In genomic region chr1:154765970-154766369, GRCh38 we compare ENCODE assay signal across 8 cellular contexts.
DNase-seq lines count a peak whose midpoint lies in the region; ATAC-seq and TF ChIP-seq lines count a peak whose summit lies in the region.

No MANE protein-coding gene starts in this region.

- H3K9me3 ChIP-seq in HCT116 (ENCODE audit: control insufficient read depth in 1 of 2, insufficient read depth in 1 of 2, low read depth in 1 of 2, low read length in 2 of 2), result no peaks in the 10 kb centered on the region

- no TSS peak for BruUV-seq in HCT116 (replicated peaks; lab: Mats Ljungman, UMichigan)

- H3K4me3 ChIP-seq in BJ (ENCODE audit: low read depth, low read length) (no peak overlapping the region), HCT116 (replicated peaks in 1 of 2; ENCODE audit: low read depth in 1 of 2, low read length in 2 of 2) (no peak overlapping the region)

- no peak overlapping the region for H2AFZ ChIP-seq in HCT116 (ENCODE audit: low read depth, low read length, poor library complexity, severe bottlenecking)

- POLR2A ChIA-PET in BJ (lab: Charles Lee) (no interaction called here), HCT116 (lab: Charles Lee) (no interaction called here), RWPE1 (lab: Yijun Ruan, JAX; ENCODE audit: low non-redundant PET) (no interaction called here)

- H3K36me3 ChIP-seq in BJ (ENCODE audit: control insufficient read depth, insufficient read depth, low read length) (no peaks in the 10 kb centered on the region), HCT116 (ENCODE audit: control insufficient read depth in 1 of 2, insufficient read depth in 2 of 2, low read length in 2 of 2) (no peaks in the 10 kb centered on the region)

- no peaks in the 10 kb centered on the region for H3K4me1 ChIP-seq in HCT116 (ENCODE audit: control insufficient read depth in 1 of 2, insufficient read depth in 2 of 2, low read length in 2 of 2)

- H3K9ac ChIP-seq in HCT116 (ENCODE audit: low read length), result no peak overlapping the region

- peak; percentile 53 for TF ChIP-seq RAD21 in HCT116 (IDR thresholded peaks at IDR 0.05; ENCODE audit: low read depth)

- H4K20me1 ChIP-seq in HCT116 (ENCODE audit: insufficient read depth), result no peaks in the 10 kb centered on the region

- TF ChIP-seq POLR2A in HCT116 (IDR thresholded peaks at IDR 0.05; ENCODE audit: borderline replicate concordance, extremely low read depth, insufficient read depth, insufficient read length), result no peak

- H3K27me3 ChIP-seq in BJ (ENCODE audit: control insufficient read depth, insufficient read depth, low read length) (peaks cover 4% of the 10 kb centered on the region), HCT116 (ENCODE audit: insufficient read depth, low read length) (peaks cover 11% of the 10 kb centered on the region; the same call in 1 of the 2 replicates)

- ATAC-seq in HCT116, result peak; percentile 100
- no peak for ATAC-seq in HG03457 (IDR thresholded peaks at IDR 0.05; ENCODE audit: unreplicated experiment)
- no peak for ATAC-seq in HG02870 (IDR thresholded peaks at IDR 0.05; ENCODE audit: unreplicated experiment)
- no peak for ATAC-seq in HG03108 (IDR thresholded peaks at IDR 0.05; ENCODE audit: unreplicated experiment)
- no peak for ATAC-seq in GM18909 (IDR thresholded peaks at IDR 0.05; ENCODE audit: poor library complexity, unreplicated experiment)

- peak; percentile 49 for TF ChIP-seq CTCF in BJ (IDR thresholded peaks at IDR 0.05; ENCODE audit: insufficient read depth, low read depth, low read length)
- TF ChIP-seq CTCF in HCT116 (IDR thresholded peaks at IDR 0.05 in 2 of 3, conservative IDR thresholded peaks at IDR 0.05 in 1 of 3; ENCODE audit: borderline replicate concordance in 1 of 3, insufficient read depth in 1 of 3, low read depth in 2 of 3, low read length in 2 of 3), result peak; percentile 52 to 75 (median 55); a peak in 5 of 6 replicates
- no peak for TF ChIP-seq CTCF in RWPE1 (conservative IDR thresholded peaks at IDR 0.05; ENCODE audit: low read depth)

- RAD21 ChIA-PET in HCT116 (lab: Charles Lee; ENCODE audit: low non-redundant PET in 1 of 2, low total read pairs in 2 of 2, uncharacterized antibody in 2 of 2, unreplicated experiment in 2 of 2), result interaction anchor here in 1 of 2 experiments (1.1 kb wide), 1 partner anchor 113 kb away, joined by 3 read pairs; no protein-coding TSS in a partner anchor

- H3K79me2 ChIP-seq in HCT116 (ENCODE audit: insufficient read depth, low read length), result no peaks in the 10 kb centered on the region

- intact Hi-C loops in HCT116 (cut with micrococcal nuclease), result loop anchor here (5.0 kb wide), 1 partner anchor 111 kb away; no protein-coding TSS in a partner anchor

- H3K27ac ChIP-seq in HCT116 (ENCODE audit: low read depth, low read length), result no peak overlapping the region
- H3K27ac ChIP-seq in RWPE1, result no peak overlapping the region

- H3K9me2 ChIP-seq in HCT116 (ENCODE audit: insufficient read depth), result no peaks in the 10 kb centered on the region

- no peak overlapping the region for H3K4me2 ChIP-seq in HCT116 (ENCODE audit: low read length)

- DNase-seq in BJ (ENCODE audit: low read depth) (no peak), HCT116 (ENCODE audit: low read depth, low spot score) (peak; percentile 38), RWPE1 (ENCODE audit: low spot score) (peak; percentile 58), germinal center (ENCODE audit: low spot score) (peak; percentile 23)

- CTCF ChIA-PET in BJ (lab: Yijun Ruan, JAX), result interaction anchor here (1.0 kb wide), 1 partner anchor 296 kb away, joined by 3 read pairs; no protein-coding TSS in a partner anchor
- CTCF ChIA-PET in HCT116 (lab: Charles Lee), result interaction anchor here (0.6 to 1.6 kb wide), 7 partner anchors 9 to 112 kb away, joined by 3 to 7 read pairs (median 5); no protein-coding TSS in a partner anchor
- CTCF ChIA-PET in RWPE1 (lab: Yijun Ruan, JAX), result interaction anchor here (0.7 to 1.0 kb wide), 2 partner anchors 54 to 306 kb away, joined by 3 read pairs; no protein-coding TSS in a partner anchor

TF ChIP-seq in HCT116, 20 proteins besides CTCF, POLR2A, EP300 and RAD21:
- no peak for TF ChIP-seq POLR2AphosphoS5 (IDR thresholded peaks at IDR 0.05; ENCODE audit: low read depth, low read length)
- TF ChIP-seq EGR1 (IDR thresholded peaks at IDR 0.05; ENCODE audit: low read depth), result no peak
- TF ChIP-seq TCF7L2 (IDR thresholded peaks at IDR 0.05; ENCODE audit: borderline replicate concordance, extremely low read depth, insufficient read depth, insufficient read length), result no peak
- no peak for TF ChIP-seq ELF1 (IDR thresholded peaks at IDR 0.05; ENCODE audit: borderline replicate concordance, low read depth)
- no peak for TF ChIP-seq JUND (IDR thresholded peaks at IDR 0.05)
- no peak for TF ChIP-seq SRF (IDR thresholded peaks at IDR 0.05; ENCODE audit: low read depth)
- no peak for TF ChIP-seq CEBPB (IDR thresholded peaks at IDR 0.05; ENCODE audit: low read depth)
- no peak for TF ChIP-seq EZH2 (IDR thresholded peaks at IDR 0.05)
- TF ChIP-seq ZBTB33 (IDR thresholded peaks at IDR 0.05; ENCODE audit: extremely low read depth, insufficient replicate concordance, low read length), result no peak
- no peak for TF ChIP-seq SIN3A (IDR thresholded peaks at IDR 0.05; ENCODE audit: low read depth)
